ENCODE assay signal across 25 cellular contexts in genomic region chr5:94640176-94640575, GRCh38.
"Had no signal": no experiment of that assay in that cellular context is flagged by ENCODE, and none has a peak within 500 bp of the region (broad histone marks: within the 10 kb centered on the region; RNA-seq: fewer than 3 reads in every experiment).

No MANE protein-coding gene starts in this region.

- H3K27me3 ChIP-seq: brain microvascular endothelial cell, cardiac muscle cell, SJSA1 had no signal

- ATAC-seq: activated naive CD4-positive, alpha-beta T cell treated with anti-CD3 and anti-CD28 coated beads, Interleukin-2, amount 50 U/mL, for 72 hours; activated naive CD8-positive, alpha-beta T cell treated with anti-CD3 and anti-CD28 coated beads, Interleukin-2, amount 50 U/mL, for 24 hours; activated T-cell treated with anti-CD3 and anti-CD28 coated beads, Interleukin-2, amount 50 U/mL, for 4 hours; PC-3; SK-N-SH treated with all-trans-retinoic acid at 6 μM for 48 hours had no signal

- H3K27me3 Mint-ChIP-seq: activated B cell treated with CpG ODN at 0.5 μM for 24 hours; activated CD4-positive, alpha-beta T cell treated with anti-CD3 and anti-CD28 coated beads, Interleukin-2, amount 10 ng/mL, durations not matched to agents 24 days and 14 days; activated naive CD8-positive, alpha-beta T cell treated with anti-CD3 and anti-CD28 coated beads, Interleukin-2, amount 50 U/mL, for 24 hours had no signal

- H3K27ac Mint-ChIP-seq: activated B cell treated with CpG ODN at 0.5 μM for 24 hours; activated CD4-positive, alpha-beta T cell treated with anti-CD3 and anti-CD28 coated beads, Interleukin-2, amount 10 ng/mL, durations not matched to agents 24 days and 14 days; activated naive CD4-positive, alpha-beta T cell treated with anti-CD3 and anti-CD28 coated beads, Interleukin-2, amount 50 U/mL, for 72 hours; activated naive CD8-positive, alpha-beta T cell treated with anti-CD3 and anti-CD28 coated beads, Interleukin-2, amount 50 U/mL, for 24 hours; T-helper 2 cell treated with Interferon-gamma antibody and Interleukin-4, amounts not matched to agents 5 μg/mL and 100 μg/mL, for 36 hours had no signal

- H3K4me3 ChIP-seq: cardiac muscle cell, SJSA1 had no signal

- H3K4me3 Mint-ChIP-seq: activated B cell treated with CpG ODN at 0.5 μM for 24 hours; activated CD4-positive, alpha-beta T cell treated with anti-CD3 and anti-CD28 coated beads, Interleukin-2, amount 10 ng/mL, durations not matched to agents 24 days and 14 days; activated naive CD8-positive, alpha-beta T cell treated with anti-CD3 and anti-CD28 coated beads, Interleukin-2, amount 50 U/mL, for 24 hours; activated T-cell treated with anti-CD3 and anti-CD28 coated beads, Interleukin-2, amount 50 U/mL, for 4 hours; T-helper 2 cell treated with Interferon-gamma antibody and Interleukin-4, amounts not matched to agents 5 μg/mL and 100 μg/mL, for 36 hours had no signal

- H3K36me3 ChIP-seq: brain microvascular endothelial cell, cardiac muscle cell had no signal

- DNase-seq: activated B cell treated with CpG ODN at 0.5 μM for 24 hours; activated CD4-positive, alpha-beta T cell treated with anti-CD3 and anti-CD28 coated beads for 1 hour; activated CD4-positive, alpha-beta T cell treated with anti-CD3 and anti-CD28 coated beads, Interleukin-2, amount 10 ng/mL, durations not matched to agents 24 days and 14 days; activated CD4-positive, alpha-beta T cell treated with anti-CD3 and anti-CD28 coated beads, Interleukin-2, amount 50 U/mL, for 48 hours; activated CD8-positive, alpha-beta memory T cell treated with anti-CD3 and anti-CD28 coated beads for 24 hours; activated effector memory CD4-positive, alpha-beta T cell treated with anti-CD3 and anti-CD28 coated beads, Interleukin-2, amount 50 U/mL, for 16 hours; activated naive CD4-positive, alpha-beta T cell treated with Interleukin-2 at 50 U/mL for 16 hours; activated naive CD8-positive, alpha-beta T cell treated with anti-CD3 and anti-CD28 coated beads, Interleukin-2, amount 50 U/mL, for 24 hours; activated T-cell treated with anti-CD3 and anti-CD28 coated beads, Interleukin-2, amount 50 U/mL, for 4 hours; brain microvascular endothelial cell; NCI-H1048; NCI-H146; NCI-H187 treated with DMSO at 0.1 percent for 48 hours; NCI-H2081 treated with DMSO at 0.1 percent for 48 hours; NCI-H2171 treated with DMSO at 0.1 percent for 48 hours; NCI-H226; NCI-H69; PC-3; SHP77; SW 1271 had no signal

- H3K27ac ChIP-seq: brain microvascular endothelial cell, cardiac muscle cell, SJSA1 had no signal

- H3K4me1 ChIP-seq: SJSA1 had no signal
